Comparison of ENCODE assay signal across 8 cellular contexts in genomic region chr5:102561894-102562760, GRCh38.
DNase-seq lines count a peak whose midpoint lies in the region; ATAC-seq, FAIRE-seq and TF ChIP-seq lines count a peak whose summit lies in the region.

No MANE protein-coding gene starts in this region.

- H3K4me1 ChIP-seq in Loucy (ENCODE audit: insufficient read depth, low read length, poor library complexity, severe bottlenecking): no peaks in the 10 kb centered on the region
- H3K4me1 ChIP-seq in mammary epithelial cell (ENCODE audit: insufficient read depth, low read length): no peaks in the 10 kb centered on the region

- H3K36me3 ChIP-seq in Loucy (ENCODE audit: insufficient read depth, low read length) (no peaks in the 10 kb centered on the region), mammary epithelial cell (ENCODE audit: insufficient read depth, low read length) (no peaks in the 10 kb centered on the region)

- H3K9ac ChIP-seq in Loucy (ENCODE audit: low read depth, low read length, poor library complexity, severe bottlenecking) (no peak overlapping the region), mammary epithelial cell (ENCODE audit: insufficient read depth, low read length) (no peak overlapping the region)

- H3K4me3 ChIP-seq in Loucy (ENCODE audit: low read length, poor library complexity, severe bottlenecking) (no peak overlapping the region), mammary epithelial cell (replicated peaks in 1 of 3; ENCODE audit: insufficient read depth in 1 of 3, low read depth in 2 of 3, low read length in 3 of 3) (no peak overlapping the region)

- intact Hi-C loops in mammary epithelial cell (cut with micrococcal nuclease): no loop called here

- no peaks in the 10 kb centered on the region for H3K9me3 ChIP-seq in Loucy (ENCODE audit: insufficient read depth, low read depth, low read length)
- H3K9me3 ChIP-seq in mammary epithelial cell (replicated peaks; ENCODE audit: insufficient read depth, low read length): no peaks in the 10 kb centered on the region

- H3K9me2 ChIP-seq in Loucy (replicated peaks; ENCODE audit: low read depth, low read length): no peaks in the 10 kb centered on the region

- H3K79me2 ChIP-seq in Loucy (ENCODE audit: insufficient read depth, low read length) (no peaks in the 10 kb centered on the region), mammary epithelial cell (ENCODE audit: insufficient read depth, low read length) (no peaks in the 10 kb centered on the region)

- H4K20me1 ChIP-seq in Loucy (ENCODE audit: insufficient read depth, low read length, poor library complexity, severe bottlenecking): no peaks in the 10 kb centered on the region
- H4K20me1 ChIP-seq in mammary epithelial cell (ENCODE audit: insufficient read depth, low read length): no peaks in the 10 kb centered on the region

- WGBS in mammary epithelial cell (ENCODE audit: low coverage, missing lambda C conversion rate): 35% methylated on average over 10 of the region's 11 CpGs

- in situ Hi-C loops in mammary epithelial cell (cut with MboI; ENCODE audit: low sequenced_read_pairs in 2 of 2): no loop called here

- peak; percentile 51 for FAIRE-seq in G401.6 (lab: Jason Lieb, UNC)

- dilution Hi-C loops in mammary epithelial cell (cut with HindIII; ENCODE audit: low sequenced_read_pairs): no loop called here

- CTCF ChIA-PET in mammary epithelial cell (lab: Charles Lee; ENCODE audit: low non-redundant PET): interaction anchor here (0.9 kb wide), 2 partner anchors 19 to 696 kb away, joined by 3 to 4 read pairs; no protein-coding TSS in a partner anchor

- DNase-seq in mammary epithelial cell (peak; percentile 8), myocyte (ENCODE audit: low read depth) (peak; percentile 14), NCI-H128 (lab: John Stamatoyannopoulos, UW; ENCODE audit: unreplicated experiment) (no peak), cortex of kidney (lab: John Stamatoyannopoulos, UW) (no peak)

- H2AFZ ChIP-seq in Loucy (ENCODE audit: low read length): no peak overlapping the region
- peak overlapping the region; percentile 54 for H2AFZ ChIP-seq in mammary epithelial cell (ENCODE audit: low read depth, low read length)

- BruUV-seq in mammary epithelial cell (replicated peaks; lab: Mats Ljungman, UMichigan): no TSS peak

- H3K27ac ChIP-seq in mammary epithelial cell (ENCODE audit: insufficient read depth, low read depth, low read length): no peak overlapping the region

- no peaks in the 10 kb centered on the region for H3F3A ChIP-seq in Loucy (ENCODE audit: low read depth)

- H3K4me2 ChIP-seq in Loucy (ENCODE audit: low read depth, low read length, poor library complexity, severe bottlenecking): no peak overlapping the region
- no peak overlapping the region for H3K4me2 ChIP-seq in mammary epithelial cell (ENCODE audit: insufficient read depth, low read depth, low read length)

- H3K27me3 ChIP-seq in Loucy (ENCODE audit: insufficient read depth, low read length, poor library complexity, severe bottlenecking) (no peaks in the 10 kb centered on the region), mammary epithelial cell (ENCODE audit: insufficient read depth, low read length) (no peaks in the 10 kb centered on the region)

- ATAC-seq in GM21515 (IDR thresholded peaks at IDR 0.05; ENCODE audit: unreplicated experiment) (peak; percentile 78), HG02970 (IDR thresholded peaks at IDR 0.05; ENCODE audit: low FRiP score, unreplicated experiment) (no peak)

- peak; percentile 60 for TF ChIP-seq CTCF in Loucy (conservative IDR thresholded peaks at IDR 0.05; ENCODE audit: low read length)
- peak; percentile 90 for TF ChIP-seq CTCF in mammary epithelial cell (conservative IDR thresholded peaks at IDR 0.05 in 1 of 2, IDR thresholded peaks at IDR 0.05 in 1 of 2; ENCODE audit: extremely low read depth in 1 of 2, insufficient read depth in 1 of 2, low read depth in 1 of 2, low read length in 2 of 2)

Comparison
In these comparisons a context has a peak if more than half of its experiments do, and no peak if none do; other contexts are left out.
1. DNase-seq: peak in mammary epithelial cell (single experiment) and myocyte (single experiment); none in NCI-H128 (single experiment) and cortex of kidney (single experiment).